17 cellular contexts compared by ENCODE assay signal in the genomic region with DNA sequence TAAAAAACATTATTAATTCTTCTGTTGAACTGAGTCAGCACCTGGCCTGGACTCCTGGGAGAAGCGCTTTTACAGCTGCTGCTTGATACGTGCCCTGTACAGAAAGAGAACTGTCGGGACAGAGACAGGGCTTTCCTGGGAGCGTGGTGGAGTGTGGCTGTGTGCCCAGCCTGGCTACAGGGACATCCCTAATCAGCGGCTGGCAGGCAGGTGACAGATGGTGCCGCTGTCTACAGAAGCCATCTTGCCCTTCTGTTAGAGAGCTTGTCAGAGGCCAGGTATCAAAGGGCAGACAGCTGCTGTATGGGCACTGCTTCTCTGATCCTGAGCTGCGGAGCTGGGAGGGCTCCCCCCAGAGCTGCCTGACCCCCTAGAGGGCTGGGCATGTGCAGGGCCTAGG.
DNase-seq lines count a peak whose midpoint lies in the region; ATAC-seq and TF ChIP-seq lines count a peak whose summit lies in the region.
"Had no signal": no experiment of that assay in that cellular context is flagged by ENCODE, and none has a peak within 500 bp of the region (broad histone marks: within the 10 kb centered on the region; RNA-seq: fewer than 3 reads in every experiment).

No MANE protein-coding gene starts in this region.

- DNase-seq in DMS 273 treated with DMSO at 0.1 percent for 48 hours (lab: John Stamatoyannopoulos, UW) (peak; percentile 83), NCI-H1694 treated with DMSO at 0.1 percent for 48 hours (lab: John Stamatoyannopoulos, UW) (peak; percentile 91), WERI-Rb-1 (peak; percentile 68), transverse colon (no peak), RPMI8226 (no peak), NCI-H187 (lab: John Stamatoyannopoulos, UW) (no peak)
- no peak for DNase-seq in stimulated activated naive CD8-positive, alpha-beta T cell treated with anti-CD3 and anti-CD28 coated beads, Interleukin-15, amount 100 ng/mL, for 72 hours
- DNase-seq: activated CD4-positive, alpha-beta memory T cell treated with anti-CD3 and anti-CD28 coated beads, Interleukin-2, amount 10 ng/mL, durations not matched to agents 7 days and 5 days; DND-41; occipital lobe; stimulated activated naive CD8-positive, alpha-beta T cell treated with anti-CD3 and anti-CD28 coated beads, Interleukin-15, Interleukin-2, amounts not matched to agents 100 U/mL and 50 U/mL, for 24 hours had no signal

- H3K36me3 Mint-ChIP-seq in nephron (ENCODE audit: low read depth): peaks cover 7% of the 10 kb centered on the region
- H3K36me3 Mint-ChIP-seq: IgD-negative memory B cell had no signal

- no peak for ATAC-seq in stimulated activated naive CD8-positive, alpha-beta T cell treated with anti-CD3 and anti-CD28 coated beads, Interleukin-15, amount 100 ng/mL, for 72 hours
- ATAC-seq: gastroesophageal sphincter; stimulated activated naive CD8-positive, alpha-beta T cell treated with anti-CD3 and anti-CD28 coated beads, Interleukin-15, Interleukin-2, amounts not matched to agents 100 U/mL and 50 U/mL, for 24 hours had no signal

- TF ChIP-seq POLR2A in transverse colon (IDR thresholded peaks at IDR 0.05): no peak

- peak overlapping the region; percentile 87 to 94 (median 93) for H3K27ac Mint-ChIP-seq in nephron
- H3K27ac Mint-ChIP-seq in stimulated activated naive CD8-positive, alpha-beta T cell treated with anti-CD3 and anti-CD28 coated beads, Interleukin-15, amount 100 ng/mL, for 72 hours: no peak overlapping the region
- H3K27ac Mint-ChIP-seq: activated CD4-positive, alpha-beta memory T cell treated with anti-CD3 and anti-CD28 coated beads, Interleukin-2, amount 10 ng/mL, durations not matched to agents 7 days and 5 days; activated T-helper 1 cell treated with anti-CD3 and anti-CD28 coated beads, Interleukin-12 subunit alpha, Interleukin-12 subunit beta, Interleukin-2, Interleukin-4 antibody, amounts not matched to agents 30 ng/mL and 10 ng/mL and 1 ng/mL, durations not matched to agents 14 hours and 24 hours and 36 hours; B cell; IgD-negative memory B cell had no signal

- in situ Hi-C loops in transverse colon (cut with MboI; ENCODE audit: low pct_ligation_motif_present in 1 of 4, low pct_unique_long_range_greater_than_20kb in 1 of 4, low sequenced_read_pairs in 3 of 4): loop anchor here in 2 of 4 donors (25.0 kb wide), 1 partner anchor 417 kb away; no protein-coding TSS in a partner anchor

- H3K36me3 ChIP-seq in WERI-Rb-1 (no peaks in the 10 kb centered on the region), transverse colon (no peaks in the 10 kb centered on the region)
- H3K36me3 ChIP-seq: gastroesophageal sphincter, HAP-1 had no signal

- H3K4me1 ChIP-seq in transverse colon: peaks cover 0 to 6% (median 2%) of the 10 kb centered on the region in 4 donors
- H3K4me1 ChIP-seq: HAP-1 had no signal

- no peaks in the 10 kb centered on the region for H3K27me3 ChIP-seq in WERI-Rb-1 (ENCODE audit: insufficient read depth, low read depth, severe bottlenecking)
- H3K27me3 ChIP-seq in transverse colon: no peaks in the 10 kb centered on the region
- H3K27me3 ChIP-seq: gastroesophageal sphincter had no signal

- H3K4me3 ChIP-seq in WERI-Rb-1 (ENCODE audit: low read depth, low read length): no peak overlapping the region
- H3K4me3 ChIP-seq in transverse colon: no peak overlapping the region
- H3K4me3 ChIP-seq: gastroesophageal sphincter, HAP-1 had no signal

- H3K9me3 Mint-ChIP-seq in nephron: no peaks in the 10 kb centered on the region
- peaks cover 8 to 10% of the 10 kb centered on the region in 2 donors for H3K9me3 Mint-ChIP-seq in stimulated activated naive CD8-positive, alpha-beta T cell treated with anti-CD3 and anti-CD28 coated beads, Interleukin-15, amount 100 ng/mL, for 72 hours
- H3K9me3 Mint-ChIP-seq: activated CD4-positive, alpha-beta memory T cell treated with anti-CD3 and anti-CD28 coated beads, Interleukin-2, amount 10 ng/mL, durations not matched to agents 7 days and 5 days; activated T-helper 1 cell treated with anti-CD3 and anti-CD28 coated beads, Interleukin-12 subunit alpha, Interleukin-12 subunit beta, Interleukin-2, Interleukin-4 antibody, amounts not matched to agents 30 ng/mL and 10 ng/mL and 1 ng/mL, durations not matched to agents 14 hours and 24 hours and 36 hours had no signal

- H3K27me3 Mint-ChIP-seq in nephron (ENCODE audit: low read depth): peaks cover 5% of the 10 kb centered on the region
- peaks cover 7% of the 10 kb centered on the region for H3K27me3 Mint-ChIP-seq in stimulated activated naive CD8-positive, alpha-beta T cell treated with anti-CD3 and anti-CD28 coated beads, Interleukin-15, amount 100 ng/mL, for 72 hours
- H3K27me3 Mint-ChIP-seq: activated CD4-positive, alpha-beta memory T cell treated with anti-CD3 and anti-CD28 coated beads, Interleukin-2, amount 10 ng/mL, durations not matched to agents 7 days and 5 days; B cell had no signal

- intact Hi-C loops in transverse colon (cut with DNase I; ENCODE audit: low total_unique reads): loop anchor here (5.0 kb wide), 1 partner anchor 432 kb away; no protein-coding TSS in a partner anchor

- no peak overlapping the region for H3K4me3 Mint-ChIP-seq in nephron
- H3K4me3 Mint-ChIP-seq in stimulated activated naive CD8-positive, alpha-beta T cell treated with anti-CD3 and anti-CD28 coated beads, Interleukin-15, amount 100 ng/mL, for 72 hours: no peak overlapping the region
- H3K4me3 Mint-ChIP-seq: activated CD4-positive, alpha-beta memory T cell treated with anti-CD3 and anti-CD28 coated beads, Interleukin-2, amount 10 ng/mL, durations not matched to agents 7 days and 5 days; activated T-helper 1 cell treated with anti-CD3 and anti-CD28 coated beads, Interleukin-12 subunit alpha, Interleukin-12 subunit beta, Interleukin-2, Interleukin-4 antibody, amounts not matched to agents 30 ng/mL and 10 ng/mL and 1 ng/mL, durations not matched to agents 14 hours and 24 hours and 36 hours; B cell; IgD-negative memory B cell had no signal

- peaks cover 89% of the 10 kb centered on the region for H3K4me1 Mint-ChIP-seq in nephron
- no peaks in the 10 kb centered on the region for H3K4me1 Mint-ChIP-seq in stimulated activated naive CD8-positive, alpha-beta T cell treated with anti-CD3 and anti-CD28 coated beads, Interleukin-15, amount 100 ng/mL, for 72 hours
- H3K4me1 Mint-ChIP-seq: activated CD4-positive, alpha-beta memory T cell treated with anti-CD3 and anti-CD28 coated beads, Interleukin-2, amount 10 ng/mL, durations not matched to agents 7 days and 5 days; B cell; IgD-negative memory B cell had no signal

- H3K9me3 ChIP-seq in WERI-Rb-1 (ENCODE audit: severe bottlenecking) (peaks cover 3% of the 10 kb centered on the region), transverse colon (no peaks in the 10 kb centered on the region)
- H3K9me3 ChIP-seq: gastroesophageal sphincter, HAP-1 had no signal

- TF ChIP-seq CTCF in WERI-Rb-1 (IDR thresholded peaks at IDR 0.05; ENCODE audit: low read depth, low read length): no peak
- no peak for TF ChIP-seq CTCF in nephron (IDR thresholded peaks at IDR 0.05; ENCODE audit: unreplicated experiment in 3 of 3)
- TF ChIP-seq CTCF in transverse colon (IDR thresholded peaks at IDR 0.05): no peak

- H3K27ac ChIP-seq in WERI-Rb-1 (peak overlapping the region; percentile 48), transverse colon (no peak overlapping the region)
- H3K27ac ChIP-seq: gastroesophageal sphincter had no signal

- no peak for TF ChIP-seq EP300 in transverse colon (IDR thresholded peaks at IDR 0.05; ENCODE audit: low read depth)

- 70 to 85% methylated on average over 3 to 7 of the region's 7 CpGs for WGBS in transverse colon (ENCODE audit: low coverage in 1 of 2), 2 donors

Comparison
In these comparisons a context has a peak if more than half of its experiments do, and no peak if none do; other contexts are left out.
1. DNase-seq: peak in DMS 273 treated with DMSO at 0.1 percent for 48 hours (single experiment), NCI-H1694 treated with DMSO at 0.1 percent for 48 hours (single experiment) and WERI-Rb-1 (single experiment); none in transverse colon (single experiment), RPMI8226 (single experiment), stimulated activated naive CD8-positive, alpha-beta T cell treated with anti-CD3 and anti-CD28 coated beads, Interleukin-15, amount 100 ng/mL, for 72 hours (0 of 2) and NCI-H187 (0 of 2).
2. H3K27ac Mint-ChIP-seq: peak in nephron (3 of 3); none in stimulated activated naive CD8-positive, alpha-beta T cell treated with anti-CD3 and anti-CD28 coated beads, Interleukin-15, amount 100 ng/mL, for 72 hours (0 of 2).